Comparison of ENCODE assay signal across 8 cellular contexts in the genomic region with DNA sequence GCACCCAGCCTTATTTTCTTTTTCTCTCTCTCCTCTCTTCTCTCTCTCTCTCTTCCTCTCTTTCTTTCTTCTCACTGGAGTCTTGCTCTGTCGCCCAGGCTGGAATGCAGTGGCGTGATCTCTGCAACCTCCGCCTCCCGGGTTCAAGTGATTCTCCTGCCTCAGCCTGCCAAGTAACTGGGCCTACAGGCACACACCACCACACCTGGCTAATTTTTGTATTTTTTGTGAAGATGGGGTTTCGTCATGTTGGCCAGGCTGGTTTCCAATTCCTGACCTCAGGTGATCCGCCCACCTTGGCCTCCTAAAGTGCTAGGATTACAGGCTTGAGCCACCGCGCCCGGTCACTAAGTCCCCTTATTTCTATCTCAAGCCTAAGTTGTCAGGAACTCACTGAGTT. TPM values are rescaled to one million over a fixed set of nuclear protein-coding genes. Genes with fewer than 3 reads are reported as not detected.
DNase-seq lines count a peak whose midpoint lies in the region; ATAC-seq, FAIRE-seq and TF ChIP-seq lines count a peak whose summit lies in the region.
"Not testable (repeated sequence)": the region's sequence is repeated elsewhere in the genome, so short reads cannot be mapped to it uniquely, and the experiment has no call there.

No MANE protein-coding gene starts in this region.

- not testable (repeated sequence) for H3K9me3 ChIP-seq in CD4-positive, CD25-positive, alpha-beta regulatory T cell (ENCODE audit: control insufficient read depth in 2 of 2, low read length in 2 of 2); T-helper 17 cell (ENCODE audit: control insufficient read depth, low read length, poor library complexity, severe bottlenecking); astrocyte (ENCODE audit: insufficient read depth, low read depth, low read length); iPS-20b (ENCODE audit: insufficient read depth, low read depth, low read length); smooth muscle cell (replicated peaks; ENCODE audit: low read depth); upper lobe of right lung

- intact Hi-C loops in dorsolateral prefrontal cortex (cut with DNase I); upper lobe of right lung (cut with DNase I): not testable (repeated sequence)

- H3K27ac Mint-ChIP-seq in CD4-positive, CD25-positive, alpha-beta regulatory T cell, result peak overlapping the region in 1 of 3 donors; percentile 80
- peak overlapping the region; percentile 90 for H3K27ac Mint-ChIP-seq in T-helper 17 cell
- peak overlapping the region; percentile 75 for H3K27ac Mint-ChIP-seq in astrocyte (ENCODE audit: unreplicated experiment)

- not testable (repeated sequence) for H3K27ac ChIP-seq in CD4-positive, CD25-positive, alpha-beta regulatory T cell (ENCODE audit: insufficient read depth, low read length, poor library complexity, severe bottlenecking); iPS-20b (ENCODE audit: low read length); smooth muscle cell (ENCODE audit: low read depth); upper lobe of right lung
- peak overlapping the region; percentile 80 for H3K27ac ChIP-seq in astrocyte (ENCODE audit: low read depth, low read length)
- peak overlapping the region in 54 of 59 donors; percentile 18 to 99 (median 94) for H3K27ac ChIP-seq in dorsolateral prefrontal cortex

- not testable (repeated sequence) for H3F3A ChIP-seq in smooth muscle cell (ENCODE audit: low read depth)

- TF ChIP-seq EP300 in Ishikawa (IDR thresholded peaks at IDR 0.05; ENCODE audit: borderline replicate concordance), result not testable (repeated sequence)

- not testable (repeated sequence) for H3K27me3 Mint-ChIP-seq in CD4-positive, CD25-positive, alpha-beta regulatory T cell; T-helper 17 cell; astrocyte (ENCODE audit: low read depth, unreplicated experiment)

- peak overlapping the region; percentile 67 for H2AFZ ChIP-seq in astrocyte (ENCODE audit: low read depth, low read length)
- H2AFZ ChIP-seq in smooth muscle cell (ENCODE audit: low read depth), result peak overlapping the region; percentile 65

- DNase-seq in CD4-positive, CD25-positive, alpha-beta regulatory T cell; T-helper 17 cell; astrocyte (ENCODE audit: low read depth); dorsolateral prefrontal cortex; smooth muscle cell (lab: John Stamatoyannopoulos, UW; ENCODE audit: unreplicated experiment): not testable (repeated sequence)
- DNase-seq in upper lobe of right lung, result peak; percentile 48

- peaks cover 33% of the 10 kb centered on the region for H3K4me1 ChIP-seq in CD4-positive, CD25-positive, alpha-beta regulatory T cell (ENCODE audit: control insufficient read depth, insufficient read depth, low read length, poor library complexity, severe bottlenecking)
- H3K4me1 ChIP-seq in astrocyte (ENCODE audit: insufficient read depth, low read length) (peaks cover 14% of the 10 kb centered on the region), iPS-20b (ENCODE audit: insufficient read depth, low read length) (peaks cover 12% of the 10 kb centered on the region)
- H3K4me1 ChIP-seq in smooth muscle cell (ENCODE audit: low read depth); upper lobe of right lung: not testable (repeated sequence)

- peaks cover 9 to 45% (median 27%) of the 10 kb centered on the region in 4 donors for H3K4me1 Mint-ChIP-seq in CD4-positive, CD25-positive, alpha-beta regulatory T cell
- peaks cover 43% of the 10 kb centered on the region for H3K4me1 Mint-ChIP-seq in T-helper 17 cell
- not testable (repeated sequence) for H3K4me1 Mint-ChIP-seq in astrocyte (ENCODE audit: low read depth, unreplicated experiment)

- not testable (repeated sequence) for H3K36me3 Mint-ChIP-seq in CD4-positive, CD25-positive, alpha-beta regulatory T cell; T-helper 17 cell (ENCODE audit: low read depth); astrocyte (ENCODE audit: low read depth, unreplicated experiment)

- H4K20me1 ChIP-seq in astrocyte (ENCODE audit: insufficient read depth, low read length); smooth muscle cell (ENCODE audit: low read depth): not testable (repeated sequence)

- WGBS in smooth muscle cell (ENCODE audit: low lambda C conversion rate), result 94% methylated on average over 9 of the region's 9 CpGs

- FAIRE-seq in astrocyte (lab: Jason Lieb, UNC), result not testable (repeated sequence)

- H3K4me3 Mint-ChIP-seq in CD4-positive, CD25-positive, alpha-beta regulatory T cell, result peak overlapping the region in 3 of 4 donors; percentile 7 to 38 (median 36)
- peak overlapping the region; percentile 74 for H3K4me3 Mint-ChIP-seq in T-helper 17 cell
- H3K4me3 Mint-ChIP-seq in astrocyte (ENCODE audit: unreplicated experiment), result peak overlapping the region; percentile 20

- not testable (repeated sequence) for ATAC-seq in CD4-positive, CD25-positive, alpha-beta regulatory T cell (ENCODE audit: low read depth in 2 of 2); T-helper 17 cell; upper lobe of right lung

- peak overlapping the region; percentile 64 for H3K9ac ChIP-seq in astrocyte (ENCODE audit: low read length)
- H3K9ac ChIP-seq in iPS-20b (ENCODE audit: low read depth, low read length), result 0 out of 2 replicates have a peak overlapping the region, but pooled peaks have one; percentile 21
- H3K9ac ChIP-seq in smooth muscle cell (ENCODE audit: low read depth), result not testable (repeated sequence)

- not testable (repeated sequence) for TF ChIP-seq RAD21 in Ishikawa (IDR thresholded peaks at IDR 0.05; ENCODE audit: low read depth)

- H3K4me2 ChIP-seq in astrocyte (ENCODE audit: low read length), result peak overlapping the region; percentile 64
- H3K4me2 ChIP-seq in smooth muscle cell, result not testable (repeated sequence)

- not testable (repeated sequence) for H3K36me3 ChIP-seq in CD4-positive, CD25-positive, alpha-beta regulatory T cell (ENCODE audit: control insufficient read depth, insufficient read depth, low read length); astrocyte (ENCODE audit: insufficient read depth, low read length); iPS-20b (ENCODE audit: insufficient read depth, low read depth, low read length); smooth muscle cell (ENCODE audit: low read depth); upper lobe of right lung

- H3K79me2 ChIP-seq in astrocyte (ENCODE audit: insufficient read depth, low read length); smooth muscle cell (ENCODE audit: low read depth): not testable (repeated sequence)

- TF ChIP-seq CTCF in astrocyte (IDR thresholded peaks at IDR 0.05; ENCODE audit: insufficient read depth, low read depth, low read length); dorsolateral prefrontal cortex (IDR thresholded peaks at IDR 0.05 in 54 of 56, conservative IDR thresholded peaks at IDR 0.05 in 2 of 56; ENCODE audit: low read depth in 1 of 56, partially characterized antibody in 56 of 56); smooth muscle cell (IDR thresholded peaks at IDR 0.05; ENCODE audit: borderline replicate concordance, insufficient read depth, poor library complexity, severe bottlenecking); upper lobe of right lung (IDR thresholded peaks at IDR 0.05): not testable (repeated sequence)

- H3K27me3 ChIP-seq in CD4-positive, CD25-positive, alpha-beta regulatory T cell (ENCODE audit: control insufficient read depth, insufficient read depth, low read length); astrocyte (ENCODE audit: insufficient read depth, low read length); dorsolateral prefrontal cortex; iPS-20b (ENCODE audit: insufficient read depth, low read length); smooth muscle cell (ENCODE audit: low read depth); upper lobe of right lung: not testable (repeated sequence)

- H3K4me3 ChIP-seq in CD4-positive, CD25-positive, alpha-beta regulatory T cell (ENCODE audit: low read depth, low read length); astrocyte (ENCODE audit: insufficient read depth, low read depth, low read length); iPS-20b (ENCODE audit: low read length); smooth muscle cell; upper lobe of right lung: not testable (repeated sequence)
- peak overlapping the region in 7 of 59 donors; percentile 9 to 58 (median 41) for H3K4me3 ChIP-seq in dorsolateral prefrontal cortex

- not testable (repeated sequence) for H3K9me3 Mint-ChIP-seq in CD4-positive, CD25-positive, alpha-beta regulatory T cell; astrocyte (ENCODE audit: unreplicated experiment)

RNA-seq across cellular contexts. Expression of gene PI16, which starts 5.5 kb away (rescaled TPM):
- total RNA-seq in CD4-positive, CD25-positive, alpha-beta regulatory T cell, result 62.2 TPM
- 100 to 1,000 TPM in 1 of 4 donors, 10 to 100 TPM in 3; 31.9 to 113 (median 77.1) TPM for polyA plus RNA-seq in CD4-positive, CD25-positive, alpha-beta regulatory T cell
- total RNA-seq in T-helper 17 cell (10 to 100 TPM; 14.5 to 28.5 TPM), astrocyte (not detected in 2 replicates), dorsolateral prefrontal cortex (10 to 100 TPM in 99 of 120 experiments, 1 to 10 TPM in 21; 3.1 to 69.5 (median 16.1) TPM), smooth muscle cell (1.2 and 4.1 TPM in 2 replicates), upper lobe of right lung (3.4 TPM)
- 7.2 and 9.6 TPM in 2 replicates for polyA plus RNA-seq in smooth muscle cell

RNA-seq across cellular contexts. Expression of gene MTCH1, which starts 36.9 kb away (rescaled TPM):
- total RNA-seq in CD4-positive, CD25-positive, alpha-beta regulatory T cell, result 220 TPM
- polyA plus RNA-seq in CD4-positive, CD25-positive, alpha-beta regulatory T cell, result 10 to 100 TPM; 83.9 to 95.8 (median 89.5) TPM
- total RNA-seq in T-helper 17 cell (100 to 1,000 TPM; 194 to 202 TPM), astrocyte (286 and 311 TPM in 2 replicates), dorsolateral prefrontal cortex (100 to 1,000 TPM; 246 to 500 (median 376) TPM), smooth muscle cell (200 and 225 TPM in 2 replicates), upper lobe of right lung (194 TPM)
- 441 and 517 TPM in 2 replicates for polyA plus RNA-seq in smooth muscle cell

RNA-seq across cellular contexts. Expression of gene FGD2, which starts 56.4 kb away (rescaled TPM):
- total RNA-seq in CD4-positive, CD25-positive, alpha-beta regulatory T cell, result 1.9 TPM
- under 1 TPM in 3 of 4 donors, not detected in 1; 0.21 to 0.77 (median 0.43) TPM for polyA plus RNA-seq in CD4-positive, CD25-positive, alpha-beta regulatory T cell
- 10 to 100 TPM in 1 of 2 donors, 1 to 10 TPM in 1; 1.7 to 12.6 TPM for total RNA-seq in T-helper 17 cell
- total RNA-seq in astrocyte, result not detected in 2 replicates
- 10 to 100 TPM in 98 of 120 experiments, 1 to 10 TPM in 22; 5.1 to 40.1 (median 14.1) TPM for total RNA-seq in dorsolateral prefrontal cortex
- not detected in 2 replicates for total RNA-seq in smooth muscle cell
- not detected in 2 replicates for polyA plus RNA-seq in smooth muscle cell
- total RNA-seq in upper lobe of right lung, result 56.9 TPM

Comparison
In these comparisons a context has a peak if more than half of its experiments do, and no peak if none do; other contexts are left out.
1. H3K4me3 Mint-ChIP-seq: peak in every context shown above with its lines; median percentile 74 in T-helper 17 cell; 36 in CD4-positive, CD25-positive, alpha-beta regulatory T cell; 20 in astrocyte.